ENCODE assay signal across 27 cellular contexts in the genomic region with DNA sequence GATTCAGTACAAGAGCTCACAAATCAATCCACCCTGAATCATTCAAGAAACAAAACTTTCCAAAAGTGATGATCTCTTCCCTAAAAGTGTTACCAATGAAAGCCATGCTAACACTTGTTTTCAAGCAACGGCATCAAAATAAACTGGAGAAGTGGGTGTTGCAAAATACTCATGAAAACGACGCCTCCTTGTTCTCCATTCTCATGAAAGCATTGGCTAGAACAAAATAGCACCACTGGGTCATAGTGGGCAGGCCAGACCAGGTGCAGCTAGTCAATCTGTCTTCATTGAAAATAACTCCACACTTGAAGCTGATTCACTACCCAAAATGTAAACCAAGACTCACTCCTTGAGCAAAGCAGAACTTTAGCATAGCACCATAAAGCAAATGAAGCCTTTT. TPM values are rescaled to one million over a fixed set of nuclear protein-coding genes. Genes with fewer than 3 reads are reported as not detected.
A peak's percentile ranks its signal among the peaks of the same experiment; 100 is the strongest.
DNase-seq lines count a peak whose midpoint lies in the region; ATAC-seq and TF ChIP-seq lines count a peak whose summit lies in the region.
"Had no signal": no experiment of that assay in that cellular context is flagged by ENCODE, and none has a peak within 500 bp of the region (broad histone marks: within the 10 kb centered on the region; RNA-seq: fewer than 3 reads in every experiment).

No MANE protein-coding gene starts in this region.

- CTCF ChIA-PET in activated CD4-positive, alpha-beta memory T cell treated with anti-CD3 and anti-CD28 coated beads for 36 hours (lab: Charles Lee), result interaction anchor here (0.6 to 1.7 kb wide), 3 partner anchors 11 to 241 kb away, joined by 3 to 7 read pairs (median 6); no protein-coding TSS in a partner anchor
- CTCF ChIA-PET in activated CD4-positive, alpha-beta memory T cell treated with anti-CD3 and anti-CD28 coated beads, Interleukin-2, amount 10 ng/mL, durations not matched to agents 7 days and 5 days (lab: Charles Lee), result no interaction called here
- CTCF ChIA-PET in WTC11 (lab: Charles Lee), result no interaction called here

- H3K4me1 Mint-ChIP-seq in activated CD4-positive, alpha-beta memory T cell treated with anti-CD3 and anti-CD28 coated beads for 36 hours (ENCODE audit: low read depth), result peaks cover 70% of the 10 kb centered on the region
- H3K4me1 Mint-ChIP-seq in activated CD4-positive, alpha-beta memory T cell treated with anti-CD3 and anti-CD28 coated beads, Interleukin-2, amount 10 ng/mL, durations not matched to agents 7 days and 5 days, result peaks cover 67% of the 10 kb centered on the region
- H3K4me1 Mint-ChIP-seq in WTC11, result peaks cover 37% of the 10 kb centered on the region

- H3K27ac Mint-ChIP-seq in activated CD4-positive, alpha-beta memory T cell treated with anti-CD3 and anti-CD28 coated beads for 36 hours, result peak overlapping the region; percentile 47
- H3K27ac Mint-ChIP-seq in activated CD4-positive, alpha-beta memory T cell treated with anti-CD3 and anti-CD28 coated beads, Interleukin-2, amount 10 ng/mL, durations not matched to agents 7 days and 5 days, result no peak overlapping the region
- 0 out of 2 replicates have a peak overlapping the region, but pooled peaks have one; percentile 35 for H3K27ac Mint-ChIP-seq in WTC11
- H3K27ac Mint-ChIP-seq: CD4-positive, alpha-beta T cell; T-helper 1 cell treated with Interleukin-12 subunit alpha and Interleukin-12 subunit beta and Interleukin-4 antibody, amounts not matched to agents 30 μg/mL and 1 μg/mL, for 36 hours had no signal

- no peak for ATAC-seq in WTC11
- ATAC-seq in HG03039 (IDR thresholded peaks at IDR 0.05; ENCODE audit: unreplicated experiment), result no peak
- ATAC-seq: A549; activated CD4-positive, CD25-positive, alpha-beta regulatory T cell treated with anti-CD3 and anti-CD28 coated beads, Interleukin-2, amount 50 U/mL, for 24 hours; left colon; Panc1; SK-N-SH treated with all-trans-retinoic acid at 6 μM for 48 hours had no signal

- H3K4me3 Mint-ChIP-seq in activated CD4-positive, alpha-beta memory T cell treated with anti-CD3 and anti-CD28 coated beads for 36 hours, result no peak overlapping the region
- H3K4me3 Mint-ChIP-seq in activated CD4-positive, alpha-beta memory T cell treated with anti-CD3 and anti-CD28 coated beads, Interleukin-2, amount 10 ng/mL, durations not matched to agents 7 days and 5 days, result no peak overlapping the region
- H3K4me3 Mint-ChIP-seq in WTC11, result no peak overlapping the region
- H3K4me3 Mint-ChIP-seq: CD4-positive, alpha-beta T cell had no signal

- peak; percentile 29 for DNase-seq in activated CD4-positive, alpha-beta memory T cell treated with anti-CD3 and anti-CD28 coated beads for 36 hours
- no peak for DNase-seq in activated CD4-positive, alpha-beta memory T cell treated with anti-CD3 and anti-CD28 coated beads, Interleukin-2, amount 10 ng/mL, durations not matched to agents 7 days and 5 days
- DNase-seq in CD1c-positive myeloid dendritic cell (ENCODE audit: extremely low spot score) (peak; percentile 94), WTC11 (ENCODE audit: low spot score) (no peak), myocyte (ENCODE audit: low read depth) (peak; percentile 46), DMS153 (lab: John Stamatoyannopoulos, UW) (no peak), NCI-H526 (lab: John Stamatoyannopoulos, UW) (no peak)
- DNase-seq: activated naive CD4-positive, alpha-beta T cell treated with anti-CD3 and anti-CD28 coated beads, Interleukin-2, amount 50 U/mL, for 16 hours; aorta; CD4-positive, alpha-beta T cell; colonic mucosa; effector CD8-positive, alpha-beta T cell; GM23248; left colon; mammary epithelial cell; NCI-H2081; NCI-H2227 treated with DMSO at 0.1 percent for 48 hours; NCI-H69; posterior cingulate gyrus; Right ventricle myocardium superior; stimulated activated naive CD4-positive, alpha-beta T cell had no signal

- POLR2A ChIA-PET in activated CD4-positive, alpha-beta memory T cell treated with anti-CD3 and anti-CD28 coated beads for 36 hours (lab: Charles Lee), result interaction anchor here (0.7 to 1.7 kb wide), 4 partner anchors 13 to 158 kb away, joined by 3 to 14 read pairs (median 7); no protein-coding TSS in a partner anchor
- POLR2A ChIA-PET in activated CD4-positive, alpha-beta memory T cell treated with anti-CD3 and anti-CD28 coated beads, Interleukin-2, amount 10 ng/mL, durations not matched to agents 7 days and 5 days (lab: Charles Lee), result interaction anchor here (1.3 kb wide), 1 partner anchor 15 kb away, joined by 5 read pairs; no protein-coding TSS in a partner anchor
- POLR2A ChIA-PET in WTC11 (lab: Charles Lee), result no interaction called here

- peaks cover 32% of the 10 kb centered on the region for H3K36me3 Mint-ChIP-seq in activated CD4-positive, alpha-beta memory T cell treated with anti-CD3 and anti-CD28 coated beads for 36 hours
- peaks cover 67% of the 10 kb centered on the region for H3K36me3 Mint-ChIP-seq in activated CD4-positive, alpha-beta memory T cell treated with anti-CD3 and anti-CD28 coated beads, Interleukin-2, amount 10 ng/mL, durations not matched to agents 7 days and 5 days (ENCODE audit: low read depth)
- H3K36me3 Mint-ChIP-seq in WTC11, result no peaks in the 10 kb centered on the region

- intact Hi-C loops in activated CD4-positive, alpha-beta memory T cell treated with anti-CD3 and anti-CD28 coated beads for 36 hours (cut with micrococcal nuclease), result loop anchor here (1.0 to 5.0 kb wide), 4 partner anchors 12 to 328 kb away; no protein-coding TSS in a partner anchor

- no peaks in the 10 kb centered on the region for H3K27me3 Mint-ChIP-seq in activated CD4-positive, alpha-beta memory T cell treated with anti-CD3 and anti-CD28 coated beads for 36 hours
- H3K27me3 Mint-ChIP-seq in activated CD4-positive, alpha-beta memory T cell treated with anti-CD3 and anti-CD28 coated beads, Interleukin-2, amount 10 ng/mL, durations not matched to agents 7 days and 5 days, result peaks cover 23% of the 10 kb centered on the region
- no peaks in the 10 kb centered on the region for H3K27me3 Mint-ChIP-seq in WTC11 (ENCODE audit: low read depth)

- no peaks in the 10 kb centered on the region for H3K9me3 Mint-ChIP-seq in activated CD4-positive, alpha-beta memory T cell treated with anti-CD3 and anti-CD28 coated beads for 36 hours
- H3K9me3 Mint-ChIP-seq in activated CD4-positive, alpha-beta memory T cell treated with anti-CD3 and anti-CD28 coated beads, Interleukin-2, amount 10 ng/mL, durations not matched to agents 7 days and 5 days, result no peaks in the 10 kb centered on the region
- H3K9me3 Mint-ChIP-seq in WTC11, result no peaks in the 10 kb centered on the region
- H3K9me3 Mint-ChIP-seq: CD4-positive, alpha-beta T cell; T-helper 1 cell treated with Interleukin-12 subunit alpha and Interleukin-12 subunit beta and Interleukin-4 antibody, amounts not matched to agents 30 μg/mL and 1 μg/mL, for 36 hours had no signal

- no peak for TF ChIP-seq CTCF in WTC11 (IDR thresholded peaks at IDR 0.05)

TF ChIP-seq in WTC11, 78 proteins besides CTCF, POLR2A, EP300 and RAD21 (continues in another document):
- TF ChIP-seq NFYB (CRISPR knock-in tag; conservative IDR thresholded peaks at IDR 0.05; ENCODE audit: low read depth) (no peak), ATF1 (CRISPR knock-in tag; IDR thresholded peaks at IDR 0.05) (no peak), NFATC4 (CRISPR knock-in tag; IDR thresholded peaks at IDR 0.05) (no peak), SOX15 (CRISPR knock-in tag; IDR thresholded peaks at IDR 0.05) (no peak), ZNF263 (CRISPR knock-in tag; IDR thresholded peaks at IDR 0.05; ENCODE audit: low read depth) (no peak)
- TF ChIP-seq, protein P1, sequence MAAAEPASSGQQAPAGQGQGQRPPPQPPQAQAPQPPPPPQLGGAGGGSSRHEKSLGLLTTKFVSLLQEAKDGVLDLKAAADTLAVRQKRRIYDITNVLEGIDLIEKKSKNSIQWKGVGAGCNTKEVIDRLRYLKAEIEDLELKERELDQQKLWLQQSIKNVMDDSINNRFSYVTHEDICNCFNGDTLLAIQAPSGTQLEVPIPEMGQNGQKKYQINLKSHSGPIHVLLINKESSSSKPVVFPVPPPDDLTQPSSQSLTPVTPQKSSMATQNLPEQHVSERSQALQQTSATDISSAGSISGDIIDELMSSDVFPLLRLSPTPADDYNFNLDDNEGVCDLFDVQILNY (CRISPR knock-in tag; IDR thresholded peaks at IDR 0.05), result no peak
- TF ChIP-seq, protein P2, sequence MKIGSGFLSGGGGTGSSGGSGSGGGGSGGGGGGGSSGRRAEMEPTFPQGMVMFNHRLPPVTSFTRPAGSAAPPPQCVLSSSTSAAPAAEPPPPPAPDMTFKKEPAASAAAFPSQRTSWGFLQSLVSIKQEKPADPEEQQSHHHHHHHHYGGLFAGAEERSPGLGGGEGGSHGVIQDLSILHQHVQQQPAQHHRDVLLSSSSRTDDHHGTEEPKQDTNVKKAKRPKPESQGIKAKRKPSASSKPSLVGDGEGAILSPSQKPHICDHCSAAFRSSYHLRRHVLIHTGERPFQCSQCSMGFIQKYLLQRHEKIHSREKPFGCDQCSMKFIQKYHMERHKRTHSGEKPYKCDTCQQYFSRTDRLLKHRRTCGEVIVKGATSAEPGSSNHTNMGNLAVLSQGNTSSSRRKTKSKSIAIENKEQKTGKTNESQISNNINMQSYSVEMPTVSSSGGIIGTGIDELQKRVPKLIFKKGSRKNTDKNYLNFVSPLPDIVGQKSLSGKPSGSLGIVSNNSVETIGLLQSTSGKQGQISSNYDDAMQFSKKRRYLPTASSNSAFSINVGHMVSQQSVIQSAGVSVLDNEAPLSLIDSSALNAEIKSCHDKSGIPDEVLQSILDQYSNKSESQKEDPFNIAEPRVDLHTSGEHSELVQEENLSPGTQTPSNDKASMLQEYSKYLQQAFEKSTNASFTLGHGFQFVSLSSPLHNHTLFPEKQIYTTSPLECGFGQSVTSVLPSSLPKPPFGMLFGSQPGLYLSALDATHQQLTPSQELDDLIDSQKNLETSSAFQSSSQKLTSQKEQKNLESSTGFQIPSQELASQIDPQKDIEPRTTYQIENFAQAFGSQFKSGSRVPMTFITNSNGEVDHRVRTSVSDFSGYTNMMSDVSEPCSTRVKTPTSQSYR (CRISPR knock-in tag; IDR thresholded peaks at IDR 0.05), result no peak
- TF ChIP-seq, protein P3, sequence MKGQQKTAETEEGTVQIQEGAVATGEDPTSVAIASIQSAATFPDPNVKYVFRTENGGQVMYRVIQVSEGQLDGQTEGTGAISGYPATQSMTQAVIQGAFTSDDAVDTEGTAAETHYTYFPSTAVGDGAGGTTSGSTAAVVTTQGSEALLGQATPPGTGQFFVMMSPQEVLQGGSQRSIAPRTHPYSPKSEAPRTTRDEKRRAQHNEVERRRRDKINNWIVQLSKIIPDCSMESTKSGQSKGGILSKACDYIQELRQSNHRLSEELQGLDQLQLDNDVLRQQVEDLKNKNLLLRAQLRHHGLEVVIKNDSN (CRISPR knock-in tag; IDR thresholded peaks at IDR 0.05), result no peak

RNA-seq across cellular contexts. Expression of a gene that starts 4.3 kb away (rescaled TPM):
- 10 to 100 TPM; 74.8 to 74.9 TPM for total RNA-seq in activated CD4-positive, alpha-beta memory T cell treated with anti-CD3 and anti-CD28 coated beads for 36 hours
- total RNA-seq in activated CD4-positive, alpha-beta memory T cell treated with anti-CD3 and anti-CD28 coated beads, Interleukin-2, amount 10 ng/mL, durations not matched to agents 7 days and 5 days, result 10 to 100 TPM; 57.6 to 60.6 TPM
- total RNA-seq in WTC11 (2021) (25.2 to 28.7 TPM (median 28.2 TPM) in 3 replicates), myocyte (4.9 and 7.8 TPM in 2 replicates)
- 6.0 TPM for polyA plus RNA-seq in myocyte (2012)

Comparison
In these comparisons a context has a peak if more than half of its experiments do, and no peak if none do; other contexts are left out.
1. DNase-seq: peak in activated CD4-positive, alpha-beta memory T cell treated with anti-CD3 and anti-CD28 coated beads for 36 hours (single experiment), CD1c-positive myeloid dendritic cell (single experiment) and myocyte (single experiment); none in activated CD4-positive, alpha-beta memory T cell treated with anti-CD3 and anti-CD28 coated beads, Interleukin-2, amount 10 ng/mL, durations not matched to agents 7 days and 5 days (single experiment), WTC11 (single experiment), DMS153 (single experiment) and NCI-H526 (0 of 2).